ENCODE assay signal across 7 cellular contexts in genomic region chr14:31510222-31510621, GRCh38. TPM values are rescaled to one million over a fixed set of nuclear protein-coding genes. Genes with fewer than 3 reads are reported as not detected.
A peak's percentile ranks its signal among the peaks of the same experiment; 100 is the strongest.
DNase-seq lines count a peak whose midpoint lies in the region; ATAC-seq, FAIRE-seq and TF ChIP-seq lines count a peak whose summit lies in the region.

No MANE protein-coding gene starts in this region.

- no peak overlapping the region for H2AFZ ChIP-seq in GM12878 (ENCODE audit: control insufficient read depth, low read depth, low read length)

- peak; percentile 31 for FAIRE-seq in GM12878 (lab: Jason Lieb, UNC)

- no peaks in the 10 kb centered on the region for H3K79me2 ChIP-seq in GM12878 (ENCODE audit: control insufficient read depth, insufficient read depth, low read length)

- H3K9ac ChIP-seq in GM12878 (ENCODE audit: control insufficient read depth, insufficient read depth, low read length) = no peak overlapping the region

- intact Hi-C loops in GM12878 (cut with micrococcal nuclease; ENCODE audit: unreplicated experiment) (loop anchor here (2.0 to 10.0 kb wide), 3 partner anchors 565 to 955 kb away; partner anchors contain the start of gene ARHGAP5), lower lobe of right lung (cut with DNase I) (loop anchor here (10.0 kb wide), 1 partner anchor 745 kb away; no protein-coding TSS in a partner anchor)

- H3K4me2 ChIP-seq in GM12878 (ENCODE audit: control insufficient read depth, insufficient read depth) = no peak overlapping the region

- H3K9me3 ChIP-seq in GM12878 (replicated peaks; ENCODE audit: control insufficient read depth, insufficient read depth, low read length) = no peaks in the 10 kb centered on the region
- H3K9me3 ChIP-seq in lower lobe of right lung = no peaks in the 10 kb centered on the region
- H3K9me3 ChIP-seq in effector memory CD4-positive, alpha-beta T cell (ENCODE audit: control insufficient read depth, low read length) = no peaks in the 10 kb centered on the region

- H3K27ac ChIP-seq in GM12878 (ENCODE audit: control insufficient read depth, insufficient read depth) = no peak overlapping the region
- H3K27ac ChIP-seq in lower lobe of right lung = no peak overlapping the region
- H3K27ac ChIP-seq in effector memory CD4-positive, alpha-beta T cell (ENCODE audit: insufficient read depth, low read length, poor library complexity, severe bottlenecking) = no peak overlapping the region

- H3K4me1 ChIP-seq in GM12878 (ENCODE audit: control insufficient read depth, insufficient read depth, low read length) (no peaks in the 10 kb centered on the region), lower lobe of right lung (peaks cover 9% of the 10 kb centered on the region)
- no peaks in the 10 kb centered on the region for H3K4me1 ChIP-seq in effector memory CD4-positive, alpha-beta T cell (ENCODE audit: control insufficient read depth, insufficient read depth, low read length, poor library complexity, severe bottlenecking)

- H3K36me3 ChIP-seq in GM06990 (ENCODE audit: control insufficient read depth, insufficient read depth, low read length) = no peaks in the 10 kb centered on the region
- H3K36me3 ChIP-seq in GM12878 (ENCODE audit: control insufficient read depth in 2 of 2, insufficient read depth in 2 of 2, low read length in 1 of 2) = no peaks in the 10 kb centered on the region
- no peaks in the 10 kb centered on the region for H3K36me3 ChIP-seq in lower lobe of right lung
- no peaks in the 10 kb centered on the region for H3K36me3 ChIP-seq in effector memory CD4-positive, alpha-beta T cell (ENCODE audit: control insufficient read depth, insufficient read depth, low read length)

- peak; percentile 54 for TF ChIP-seq RAD21 in GM12878 (IDR thresholded peaks at IDR 0.05; ENCODE audit: insufficient read depth, low read depth, low read length)

- RAD21 ChIA-PET in GM12878 (lab: Charles Lee; ENCODE audit: unreplicated experiment) = interaction anchor here (0.6 to 3.4 kb wide), 5 partner anchors 79 to 749 kb away, joined by 3 to 23 read pairs (median 3); no protein-coding TSS in a partner anchor

- in situ Hi-C loops in GM12878 (cut with MboI) = loop anchor here (25.0 kb wide), 1 partner anchor 952 kb away; no protein-coding TSS in a partner anchor

- SMC1A ChIA-PET in GM12878 (lab: Charles Lee; ENCODE audit: uncharacterized antibody, unreplicated experiment) = interaction anchor here (0.5 to 2.1 kb wide), 13 partner anchors 28 to 749 kb away, joined by 3 to 11 read pairs (median 3); partner anchors contain the start of gene DTD2

- DNase-seq in GM06990 (ENCODE audit: extremely low read depth, insufficient read length) (no peak), NCI-H146 treated with DMSO at 0.1 percent for 48 hours (lab: John Stamatoyannopoulos, UW; ENCODE audit: unreplicated experiment) (peak; percentile 10), GM12878 (ENCODE audit: low read depth, low spot score) (no peak), lower lobe of right lung (no peak), ureter (ENCODE audit: low spot score) (no peak)
- DNase-seq in effector memory CD4-positive, alpha-beta T cell = no peak
- no peak for DNase-seq in activated naive CD4-positive, alpha-beta T cell treated with anti-CD3 and anti-CD28 coated beads, Interleukin-2, amount 50 U/mL, for 16 hours

- CTCF ChIA-PET in GM12878 (lab: Yijun Ruan, JAX) = interaction anchor here (0.6 to 7.3 kb wide), 20 partner anchors 15 to 1050 kb away, joined by 3 to 84 read pairs (median 3); no protein-coding TSS in a partner anchor

- ATAC-seq in GM12878 (peak; percentile 41; the same call in 2 of the 3 replicates), lower lobe of right lung (no peak)

- TF ChIP-seq CTCF in GM06990 (IDR thresholded peaks at IDR 0.05; ENCODE audit: insufficient read depth, low read length, poor library complexity, severe bottlenecking) (peak; percentile 44), GM12878 (IDR thresholded peaks at IDR 0.05 in 2 of 3, conservative IDR thresholded peaks at IDR 0.05 in 1 of 3; ENCODE audit: control insufficient read depth in 2 of 3, extremely low read depth in 1 of 3, insufficient read depth in 1 of 3, low read depth in 3 of 3, low read length in 3 of 3) (peak; percentile 26 to 50 (median 42); a peak in 4 of 6 replicates), lower lobe of right lung (IDR thresholded peaks at IDR 0.05) (peak; percentile 62)

- H3K27me3 ChIP-seq in GM06990 (replicated peaks; ENCODE audit: control insufficient read depth, insufficient read depth, low read length) = no peaks in the 10 kb centered on the region
- no peaks in the 10 kb centered on the region for H3K27me3 ChIP-seq in GM12878 (replicated peaks in 1 of 2; ENCODE audit: control insufficient read depth in 2 of 2, insufficient read depth in 2 of 2, low read length in 1 of 2)
- no peaks in the 10 kb centered on the region for H3K27me3 ChIP-seq in lower lobe of right lung (ENCODE audit: low read depth)
- no peaks in the 10 kb centered on the region for H3K27me3 ChIP-seq in effector memory CD4-positive, alpha-beta T cell (replicated peaks; ENCODE audit: control insufficient read depth, insufficient read depth, low read length, poor library complexity, severe bottlenecking)

- H3K4me3 ChIP-seq in GM06990 (replicated peaks; ENCODE audit: low read depth, low read length) = no peak overlapping the region
- H3K4me3 ChIP-seq in GM12878 = no peak overlapping the region
- H3K4me3 ChIP-seq in lower lobe of right lung = no peak overlapping the region
- no peak overlapping the region for H3K4me3 ChIP-seq in effector memory CD4-positive, alpha-beta T cell (ENCODE audit: insufficient read depth, low read depth, low read length, poor library complexity, severe bottlenecking)

- no peaks in the 10 kb centered on the region for H4K20me1 ChIP-seq in GM12878 (ENCODE audit: control insufficient read depth, insufficient read depth)

- TF ChIP-seq POLR2A in GM12878 (IDR thresholded peaks at IDR 0.05; ENCODE audit: low read depth, low read length) = no peak

- POLR2A ChIA-PET in GM12878 (lab: Charles Lee) = no interaction called here

- no peak for TF ChIP-seq EP300 in GM12878 (IDR thresholded peaks at IDR 0.05; ENCODE audit: borderline replicate concordance in 1 of 2, control insufficient read depth in 1 of 2, low read depth in 2 of 2, low read length in 2 of 2)

- no TSS peak for BruUV-seq in GM12878 (replicated peaks; lab: Mats Ljungman, UMichigan)

RNA-seq across cellular contexts. Expression of gene GPR33, which starts 22.4 kb away (rescaled TPM):
- not detected in 2 replicates for total RNA-seq in GM12878 (2013; cell fraction: nucleolus; rRNA removed)
- total RNA-seq in GM12878 (2014; rRNA removed) (not detected in 2 replicates), GM12878 (2014; rRNA removed; fragmentation: Illumina TruSeq; extraction: Trizol) (not detected in 2 replicates), GM12878 (2021) (not detected in 2 replicates), lower lobe of right lung (not detected), ureter (not detected)
- polyA plus RNA-seq in GM12878 (2011; ENCODE audit: low read depth) = not detected
- polyA plus RNA-seq in GM12878 (2011; rRNA removed) (not detected in 2 replicates), GM12878 (2014; fragmentation: Illumina TruSeq; extraction: Trizol) (not detected in 2 replicates), GM12878 (2014; fragmentation: Nextera tagmentation; extraction: Ambion mirVana) (not detected), GM12878 (2014; rRNA removed) (not detected in 2 replicates), GM12878 (2016; fragmentation: Nextera tagmentation; extraction: Ambion mirVana) (not detected)
- not detected in 2 replicates for polyA plus RNA-seq in GM12878 (2011; cell fraction: cytosol; rRNA removed)
- not detected in 2 replicates for polyA plus RNA-seq in GM12878 (2011; cell fraction: nucleus; rRNA removed)
- not detected in 2 replicates for polyA plus RNA-seq in GM12878 (2012)
- polyA minus RNA-seq in GM12878 (2011; rRNA and poly(A)+ RNA removed) = not detected in 2 replicates
- polyA minus RNA-seq in GM12878 (2011; cell fraction: cytosol; rRNA and poly(A)+ RNA removed) = not detected in 2 replicates
- polyA minus RNA-seq in GM12878 (2011; cell fraction: nucleus; rRNA and poly(A)+ RNA removed) = not detected in 2 replicates

RNA-seq across cellular contexts. Expression of gene NUBPL, which starts 51.0 kb away (rescaled TPM):
- total RNA-seq in GM12878 (2013; cell fraction: nucleolus; rRNA removed) = 97.7 and 104 TPM in 2 replicates
- total RNA-seq in GM12878 (2014; rRNA removed) (7.1 and 7.3 TPM in 2 replicates), GM12878 (2014; rRNA removed; fragmentation: Illumina TruSeq; extraction: Trizol) (10.0 and 10.4 TPM in 2 replicates), GM12878 (2021) (6.4 and 11.0 TPM in 2 replicates), lower lobe of right lung (8.6 TPM), ureter (24.9 TPM)
- polyA plus RNA-seq in GM12878 (2011; ENCODE audit: low read depth) = 3.6 TPM
- polyA plus RNA-seq in GM12878 (2011; rRNA removed) (11.1 and 13.2 TPM in 2 replicates), GM12878 (2014; fragmentation: Illumina TruSeq; extraction: Trizol) (7.8 and 9.9 TPM in 2 replicates), GM12878 (2014; fragmentation: Nextera tagmentation; extraction: Ambion mirVana) (1 to 10 TPM; 3.4 to 4.4 TPM), GM12878 (2014; rRNA removed) (5.4 and 6.7 TPM in 2 replicates), GM12878 (2016; fragmentation: Nextera tagmentation; extraction: Ambion mirVana) (10 to 100 TPM in 1 of 2 experiments, 1 to 10 TPM in 1; 8.4 to 11.6 TPM)
- polyA plus RNA-seq in GM12878 (2011; cell fraction: cytosol; rRNA removed) = 3.8 and 4.7 TPM in 2 replicates
- 4.6 and 5.3 TPM in 2 replicates for polyA plus RNA-seq in GM12878 (2011; cell fraction: nucleus; rRNA removed)
- 4.4 and 5.4 TPM in 2 replicates for polyA plus RNA-seq in GM12878 (2012)
- polyA minus RNA-seq in GM12878 (2011; rRNA and poly(A)+ RNA removed) = 10.7 and 12.2 TPM in 2 replicates
- polyA minus RNA-seq in GM12878 (2011; cell fraction: cytosol; rRNA and poly(A)+ RNA removed) = 3.7 and 4.4 TPM in 2 replicates
- polyA minus RNA-seq in GM12878 (2011; cell fraction: nucleus; rRNA and poly(A)+ RNA removed) = 12.6 and 14.8 TPM in 2 replicates

RNA-seq across cellular contexts. Expression of gene DTD2, which starts 52.9 kb away (rescaled TPM):
- 24.6 and 25.6 TPM in 2 replicates for total RNA-seq in GM12878 (2013; cell fraction: nucleolus; rRNA removed)
- total RNA-seq in GM12878 (2014; rRNA removed) (32.8 and 35.9 TPM in 2 replicates), GM12878 (2014; rRNA removed; fragmentation: Illumina TruSeq; extraction: Trizol) (20.2 and 20.8 TPM in 2 replicates), GM12878 (2021) (22.2 and 22.7 TPM in 2 replicates), lower lobe of right lung (13.4 TPM), ureter (24.9 TPM)
- polyA plus RNA-seq in GM12878 (2011; ENCODE audit: low read depth) = 4.9 TPM
- polyA plus RNA-seq in GM12878 (2011; rRNA removed) (15.7 and 23.3 TPM in 2 replicates), GM12878 (2014; fragmentation: Illumina TruSeq; extraction: Trizol) (16.2 and 18.5 TPM in 2 replicates), GM12878 (2014; fragmentation: Nextera tagmentation; extraction: Ambion mirVana) (1 to 10 TPM; 4.5 to 5.4 TPM), GM12878 (2014; rRNA removed) (23.3 and 26.0 TPM in 2 replicates), GM12878 (2016; fragmentation: Nextera tagmentation; extraction: Ambion mirVana) (10 to 100 TPM; 12.3 to 12.4 TPM)
- polyA plus RNA-seq in GM12878 (2011; cell fraction: cytosol; rRNA removed) = 14.6 and 15.1 TPM in 2 replicates
- 3.1 and 5.3 TPM in 2 replicates for polyA plus RNA-seq in GM12878 (2011; cell fraction: nucleus; rRNA removed)
- 9.0 and 9.2 TPM in 2 replicates for polyA plus RNA-seq in GM12878 (2012)
- 11.0 and 15.7 TPM in 2 replicates for polyA minus RNA-seq in GM12878 (2011; rRNA and poly(A)+ RNA removed)
- 7.8 and 13.9 TPM in 2 replicates for polyA minus RNA-seq in GM12878 (2011; cell fraction: cytosol; rRNA and poly(A)+ RNA removed)
- polyA minus RNA-seq in GM12878 (2011; cell fraction: nucleus; rRNA and poly(A)+ RNA removed) = 8.3 and 13.9 TPM in 2 replicates
